ENCODE assay signal across 21 cellular contexts in genomic region chr15:42891569-42891968, GRCh38. TPM values are rescaled to one million over a fixed set of nuclear protein-coding genes. Genes with fewer than 3 reads are reported as not detected.
DNase-seq lines count a peak whose midpoint lies in the region; ATAC-seq, FAIRE-seq and TF ChIP-seq lines count a peak whose summit lies in the region.
"Had no signal": no experiment of that assay in that cellular context is flagged by ENCODE, and none has a peak within 500 bp of the region (broad histone marks: within the 10 kb centered on the region; RNA-seq: fewer than 3 reads in every experiment).

No MANE protein-coding gene starts in this region.

- H4K12ac ChIP-seq in trophoblast cell (ENCODE audit: low read depth, low read length), result no peak overlapping the region

- peak overlapping the region; percentile 16 for H2AFZ ChIP-seq in endothelial cell of umbilical vein (ENCODE audit: low read depth, low read length)
- H2AFZ ChIP-seq in trophoblast cell (ENCODE audit: insufficient read depth, low read length, poor library complexity), result no peak overlapping the region
- H2AFZ ChIP-seq: neural progenitor cell had no signal

- H3K79me1 ChIP-seq in trophoblast cell (ENCODE audit: low read length), result no peaks in the 10 kb centered on the region

- no peak overlapping the region for H4K8ac ChIP-seq in trophoblast cell (ENCODE audit: low read depth, low read length)

- H2BK120ac ChIP-seq in trophoblast cell (ENCODE audit: insufficient read depth, low read length, poor library complexity), result no peak overlapping the region

- H3K9me3 ChIP-seq in endothelial cell of umbilical vein (replicated peaks; ENCODE audit: control insufficient read depth, insufficient read depth, low read length), result no peaks in the 10 kb centered on the region
- H3K9me3 ChIP-seq in trophoblast cell (ENCODE audit: insufficient read depth, low read depth, low read length), result no peaks in the 10 kb centered on the region
- H3K9me3 ChIP-seq: right lobe of liver had no signal

- no peak for TF ChIP-seq CTCF in endothelial cell of umbilical vein (IDR thresholded peaks at IDR 0.05; ENCODE audit: extremely low read depth in 1 of 2, insufficient read depth in 1 of 2, low read depth in 1 of 2, low read length in 2 of 2)

- CTCF ChIA-PET in endothelial cell of umbilical vein (lab: Charles Lee), result interaction anchor here (1.0 kb wide), 1 partner anchor 28 kb away, joined by 3 read pairs; no protein-coding TSS in a partner anchor

- H2BK12ac ChIP-seq in trophoblast cell (ENCODE audit: low read length), result no peak overlapping the region

- H3K4me2 ChIP-seq in endothelial cell of umbilical vein (ENCODE audit: insufficient read depth, low read length) (no peak overlapping the region), trophoblast cell (ENCODE audit: low read length) (no peak overlapping the region)
- H3K4me2 ChIP-seq: neural progenitor cell had no signal

- H3K27ac ChIP-seq in endothelial cell of umbilical vein (ENCODE audit: insufficient read depth, low read depth, low read length), result peak overlapping the region; percentile 97
- no peak overlapping the region for H3K27ac ChIP-seq in trophoblast cell (ENCODE audit: low read depth, low read length)
- H3K27ac ChIP-seq: cardiac muscle cell, neural progenitor cell, right lobe of liver had no signal

- dilution Hi-C loops in endothelial cell of umbilical vein (cut with MboI; ENCODE audit: extremely low pct_ligation_motif_present, low sequenced_read_pairs), result no loop called here

- peaks cover 4% of the 10 kb centered on the region for H3K79me2 ChIP-seq in endothelial cell of umbilical vein (ENCODE audit: control insufficient read depth, insufficient read depth, low read length)
- H3K79me2 ChIP-seq in trophoblast cell (ENCODE audit: control insufficient read depth, insufficient read depth, low read length, poor library complexity), result no peaks in the 10 kb centered on the region

- DNase-seq in EL (peak; percentile 5), RPMI7951 (ENCODE audit: low read depth) (peak; percentile 6), endothelial cell of umbilical vein (ENCODE audit: low read depth, low spot score) (peak; percentile 14), trophoblast cell (no peak), NCI-H146 treated with DMSO at 0.1 percent for 48 hours (lab: John Stamatoyannopoulos, UW; ENCODE audit: unreplicated experiment) (no peak), T-helper 2 cell (no peak)
- DNase-seq: activated CD4-positive, alpha-beta T cell treated with anti-CD3 and anti-CD28 coated beads, Interleukin-2, amount 10 ng/mL, durations not matched to agents 7 days and 5 days; activated naive CD4-positive, alpha-beta T cell treated with anti-CD3 and anti-CD28 coated beads, Interleukin-2, amount 10 ng/mL, durations not matched to agents 7 days and 5 days; DND-41; effector CD8-positive, alpha-beta T cell; H7; NCI-H82; right lobe of liver; stimulated activated CD4-positive, alpha-beta T cell treated with anti-CD3 and anti-CD28 coated beads, Interleukin-2, amount 100 ng/mL, for 24 hours; T-helper 17 cell had no signal

- no peak for TF ChIP-seq POLR2A in endothelial cell of umbilical vein (IDR thresholded peaks at IDR 0.05; ENCODE audit: low read depth, low read length)

- WGBS in trophoblast cell (ENCODE audit: extremely low coverage, insufficient coverage, insufficient read length), result no CpG with 5 or more reads among the region's 3 CpGs

- intact Hi-C loops in endothelial cell of umbilical vein (cut with micrococcal nuclease), result loop anchor here (2.0 kb wide), 1 partner anchor 29 kb away; the partner anchor contains the start of gene TTBK2

- FAIRE-seq in endothelial cell of umbilical vein (lab: Jason Lieb, UNC), result no peak
- FAIRE-seq: frontal cortex, HepG2 had no signal

- H2AK5ac ChIP-seq in trophoblast cell (ENCODE audit: low read length), result no peak overlapping the region

- no peak overlapping the region for H3K14ac ChIP-seq in trophoblast cell (ENCODE audit: low read length)

- POLR2A ChIA-PET in endothelial cell of umbilical vein (lab: Charles Lee), result interaction anchor here (0.6 kb wide), 1 partner anchor 1909 kb away, joined by 3 read pairs; no protein-coding TSS in a partner anchor

- H3K23ac ChIP-seq in trophoblast cell (ENCODE audit: low read length), result no peak overlapping the region

- peak overlapping the region; percentile 16 for H3K9ac ChIP-seq in endothelial cell of umbilical vein (replicated peaks; ENCODE audit: extremely low read depth, insufficient read depth, low read length)
- H3K9ac ChIP-seq in trophoblast cell (ENCODE audit: low read length), result no peak overlapping the region
- H3K9ac ChIP-seq: neural progenitor cell had no signal

- H3K4me1 ChIP-seq in endothelial cell of umbilical vein (ENCODE audit: control insufficient read depth, extremely low read depth, insufficient read depth, low read length) (peaks cover 20% of the 10 kb centered on the region), trophoblast cell (ENCODE audit: control insufficient read depth in 1 of 2, insufficient read depth in 2 of 2, low read length in 2 of 2) (peaks cover 2 to 5% of the 10 kb centered on the region in 2 experiments)
- H3K4me1 ChIP-seq: neural progenitor cell had no signal

- H3K4me3 ChIP-seq in endothelial cell of umbilical vein (replicated peaks in 1 of 3; ENCODE audit: insufficient read depth in 1 of 3, low read depth in 1 of 3, low read length in 3 of 3) (no peak overlapping the region), trophoblast cell (ENCODE audit: low read depth, low read length) (no peak overlapping the region)
- H3K4me3 ChIP-seq: cardiac muscle cell, neural progenitor cell, right lobe of liver had no signal

- no peak overlapping the region for H2BK5ac ChIP-seq in trophoblast cell (ENCODE audit: low read depth, low read length, poor library complexity)

- H3K36me3 ChIP-seq in endothelial cell of umbilical vein (ENCODE audit: control insufficient read depth in 2 of 2, extremely low read depth in 1 of 2, insufficient read depth in 2 of 2, low read length in 2 of 2) (no peaks in the 10 kb centered on the region), trophoblast cell (ENCODE audit: control insufficient read depth in 1 of 2, insufficient read depth in 2 of 2, low read length in 2 of 2) (no peaks in the 10 kb centered on the region)
- H3K36me3 ChIP-seq: cardiac muscle cell, right lobe of liver had no signal

- no peak for ATAC-seq in esophagus mucosa
- ATAC-seq in GM19328 (IDR thresholded peaks at IDR 0.05; ENCODE audit: unreplicated experiment), result no peak
- ATAC-seq: HepG2, T-helper 17 cell had no signal

- H4K20me1 ChIP-seq in endothelial cell of umbilical vein (replicated peaks; ENCODE audit: control insufficient read depth, extremely low read depth, insufficient read depth, low read length), result no peaks in the 10 kb centered on the region

- H3K9me1 ChIP-seq in endothelial cell of umbilical vein (replicated peaks; ENCODE audit: control insufficient read depth, extremely low read depth, insufficient read depth, low read length), result no peaks in the 10 kb centered on the region

- H3K4ac ChIP-seq in trophoblast cell (ENCODE audit: low read depth, low read length), result no peak overlapping the region

- H3K18ac ChIP-seq in trophoblast cell (ENCODE audit: low read length), result peak overlapping the region; percentile 65

- H3K27me3 ChIP-seq in endothelial cell of umbilical vein (ENCODE audit: control insufficient read depth in 2 of 2, insufficient read depth in 2 of 2, low read length in 2 of 2), result no peaks in the 10 kb centered on the region
- H3K27me3 ChIP-seq in trophoblast cell (ENCODE audit: insufficient read depth, low read length), result no peaks in the 10 kb centered on the region
- H3K27me3 ChIP-seq: cardiac muscle cell, neural progenitor cell, right lobe of liver had no signal

- no TSS peak for BruUV-seq in endothelial cell of umbilical vein (replicated peaks; lab: Mats Ljungman, UMichigan)

- H4K91ac ChIP-seq in trophoblast cell (ENCODE audit: low read depth, low read length), result no peak overlapping the region

TF ChIP-seq in endothelial cell of umbilical vein, 7 proteins besides CTCF, POLR2A, EP300 and RAD21:
- no peak for TF ChIP-seq MAX (IDR thresholded peaks at IDR 0.05; ENCODE audit: insufficient read depth, insufficient read length)
- TF ChIP-seq JUN (IDR thresholded peaks at IDR 0.05; ENCODE audit: borderline replicate concordance, insufficient read depth, insufficient read length, low read depth), result no peak
- TF ChIP-seq FOS (IDR thresholded peaks at IDR 0.05; ENCODE audit: borderline replicate concordance, insufficient read depth, low read length), result peak; percentile 3

RNA-seq across cellular contexts. Expression of gene TTBK2, which starts 29.0 kb away (rescaled TPM):
- total RNA-seq in RPMI7951 (2014; rRNA removed; shearing (Covaris generic)), result 8.9 and 14.6 TPM in 2 replicates
- 16.9 and 17.1 TPM in 2 replicates for total RNA-seq in endothelial cell of umbilical vein
- 3.5 and 4.4 TPM in 2 replicates for polyA plus RNA-seq in endothelial cell of umbilical vein
- 3.6 and 4.6 TPM in 2 replicates for polyA plus RNA-seq in endothelial cell of umbilical vein (2011; cell fraction: cytosol; rRNA removed)
- polyA plus RNA-seq in endothelial cell of umbilical vein (2011; cell fraction: nucleus; rRNA removed), result 13.2 and 15.2 TPM in 2 replicates
- 5.7 and 6.3 TPM in 2 replicates for polyA plus RNA-seq in endothelial cell of umbilical vein (2012)
- 17.5 and 26.5 TPM in 2 replicates for polyA minus RNA-seq in endothelial cell of umbilical vein
- 6.3 TPM for polyA minus RNA-seq in endothelial cell of umbilical vein (2011; cell fraction: cytosol; rRNA and poly(A)+ RNA removed)
- polyA minus RNA-seq in endothelial cell of umbilical vein (2011; cell fraction: nucleus; rRNA and poly(A)+ RNA removed), result 13.3 and 17.1 TPM in 2 replicates
- 2.6 and 3.2 TPM in 2 replicates for polyA plus RNA-seq in trophoblast cell (2013)
- total RNA-seq in esophagus mucosa, result 5.4 TPM

Comparison
In these comparisons a context has a peak if more than half of its experiments do, and no peak if none do; other contexts are left out.
1. DNase-seq: peak in EL (single experiment), RPMI7951 (single experiment) and endothelial cell of umbilical vein (single experiment); none in trophoblast cell (0 of 2), NCI-H146 treated with DMSO at 0.1 percent for 48 hours (single experiment) and T-helper 2 cell (0 of 5).